In the genomic region with DNA sequence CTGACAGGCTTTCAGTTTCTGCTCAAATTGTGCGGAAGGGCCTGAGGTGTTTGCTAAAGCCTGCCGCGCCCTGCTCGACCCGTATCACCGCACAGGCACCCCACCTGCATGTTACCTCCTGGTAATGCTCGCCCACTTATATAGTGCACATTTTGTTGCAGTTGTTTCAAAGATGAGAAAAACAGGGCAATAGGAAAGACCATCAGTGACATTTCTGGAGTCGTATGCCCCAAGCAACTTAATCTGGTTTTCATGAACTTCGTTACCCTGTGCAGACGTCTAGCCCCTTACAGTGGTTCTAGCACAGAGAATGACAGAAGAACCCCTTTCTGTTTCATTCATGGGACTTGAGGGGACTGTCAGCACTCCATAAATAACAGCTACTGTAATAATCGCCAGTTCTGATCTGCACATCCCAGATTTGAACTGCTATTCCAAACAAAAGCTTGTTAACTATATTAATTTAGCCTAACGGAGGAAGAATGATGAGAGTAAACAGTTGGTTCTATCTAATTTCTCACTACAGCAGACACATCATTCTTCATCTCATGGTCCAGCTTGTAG, we compare ENCODE assay signal across 8 cellular contexts. TPM values are rescaled to one million over a fixed set of nuclear protein-coding genes. Genes with fewer than 3 reads are reported as not detected.
DNase-seq lines count a peak whose midpoint lies in the region; ATAC-seq, FAIRE-seq and TF ChIP-seq lines count a peak whose summit lies in the region.

No MANE protein-coding gene starts in this region.

- intact Hi-C loops in A673 (cut with micrococcal nuclease; ENCODE audit: unreplicated experiment), result no loop called here
- intact Hi-C loops in HepG2 (cut with micrococcal nuclease; ENCODE audit: unreplicated experiment), result no loop called here

- no peak overlapping the region for H2AFZ ChIP-seq in HepG2 (ENCODE audit: low read length)

- H3K9me3 Mint-ChIP-seq in activated naive CD8-positive, alpha-beta T cell treated with anti-CD3 and anti-CD28 coated beads, Interleukin-2, amount 50 U/mL, for 24 hours, result no peaks in the 10 kb centered on the region

- H3K36me3 ChIP-seq in A673 (ENCODE audit: insufficient read depth, low read length, poor library complexity, severe bottlenecking) (no peaks in the 10 kb centered on the region), HepG2 (replicated peaks in 1 of 2; ENCODE audit: control insufficient read depth in 1 of 2, insufficient read depth in 2 of 2, low read length in 2 of 2) (peaks cover 4 to 17% of the 10 kb centered on the region in 2 experiments), upper lobe of left lung (peaks cover 0 to 24% (median 10%) of the 10 kb centered on the region in 4 donors)

- no peak for TF ChIP-seq RAD21 in HepG2 (CRISPR knock-in tag; IDR thresholded peaks at IDR 0.05)

- TF ChIP-seq POLR2A in HepG2 (IDR thresholded peaks at IDR 0.05; ENCODE audit: insufficient read depth in 1 of 2, low read depth in 2 of 2, low read length in 2 of 2), result no peak
- TF ChIP-seq POLR2A in upper lobe of left lung (IDR thresholded peaks at IDR 0.05), result no peak

- BruUV-seq in A673 (replicated peaks; lab: Mats Ljungman, UMichigan), result no TSS peak
- no TSS peak for BruUV-seq in HepG2 (replicated peaks; lab: Mats Ljungman, UMichigan)

- no peak for FAIRE-seq in HepG2 (lab: Jason Lieb, UNC)

- H3K4me3 ChIP-seq in A673 (ENCODE audit: low read depth, low read length, poor library complexity, severe bottlenecking) (peak overlapping the region; percentile 69), HepG2 (replicated peaks in 1 of 3; ENCODE audit: insufficient read depth in 1 of 3, low read depth in 2 of 3, low read length in 3 of 3) (peak overlapping the region; percentile 76 to 87 (median 77)), upper lobe of left lung (peak overlapping the region; percentile 46 to 91 (median 82))

- CTCF ChIA-PET in A673 (lab: Charles Lee) (interaction anchor here (0.6 to 1.0 kb wide), 3 partner anchors 18 to 469 kb away, joined by 3 to 11 read pairs (median 3); no protein-coding TSS in a partner anchor), HepG2 (lab: Yijun Ruan, JAX; ENCODE audit: low intra/inter-chr PET ratio, low total read pairs) (no interaction called here)

- peak; percentile 8 for ATAC-seq in GM19025 (IDR thresholded peaks at IDR 0.05; ENCODE audit: low read depth, unreplicated experiment)
- peak; percentile 17 for ATAC-seq in HG03175 (IDR thresholded peaks at IDR 0.05; ENCODE audit: unreplicated experiment)
- peak; percentile 5 for ATAC-seq in activated naive CD8-positive, alpha-beta T cell treated with anti-CD3 and anti-CD28 coated beads, Interleukin-2, amount 50 U/mL, for 24 hours
- no peak for ATAC-seq in HepG2
- ATAC-seq in upper lobe of left lung (ENCODE audit: low FRiP score in 2 of 2), result no peak

- peak overlapping the region; percentile 68 for H3K4me3 Mint-ChIP-seq in activated naive CD8-positive, alpha-beta T cell treated with anti-CD3 and anti-CD28 coated beads, Interleukin-2, amount 50 U/mL, for 24 hours

- no peaks in the 10 kb centered on the region for H3K9me3 ChIP-seq in A673 (ENCODE audit: low read depth, low read length, poor library complexity, severe bottlenecking)
- H3K9me3 ChIP-seq in HepG2 (ENCODE audit: low read length), result no peaks in the 10 kb centered on the region
- no peaks in the 10 kb centered on the region for H3K9me3 ChIP-seq in upper lobe of left lung

- peaks cover 26% of the 10 kb centered on the region for H3K36me3 Mint-ChIP-seq in activated naive CD8-positive, alpha-beta T cell treated with anti-CD3 and anti-CD28 coated beads, Interleukin-2, amount 50 U/mL, for 24 hours (ENCODE audit: low read depth)

- DNase-seq in A673 (ENCODE audit: low spot score), result no peak
- no peak for DNase-seq in activated naive CD8-positive, alpha-beta T cell treated with anti-CD3 and anti-CD28 coated beads, Interleukin-2, amount 50 U/mL, for 24 hours
- no peak for DNase-seq in HepG2 (ENCODE audit: low spot score)
- no peak for DNase-seq in upper lobe of left lung
- no peak for DNase-seq in OCI-M1 (lab: John Stamatoyannopoulos, UW)
- no peak for DNase-seq in NCI-H774 (lab: John Stamatoyannopoulos, UW)

- no peaks in the 10 kb centered on the region for H4K20me1 ChIP-seq in HepG2 (ENCODE audit: insufficient read depth, low read length)

- TF ChIP-seq CTCF in A673 (conservative IDR thresholded peaks at IDR 0.05; ENCODE audit: low read depth, low read length), result 0 out of 2 replicates have a peak, but pooled peaks have one; percentile 1
- no peak for TF ChIP-seq CTCF in HepG2 (CRISPR knock-in tag; IDR thresholded peaks at IDR 0.05)
- peak in 1 of 6 experiments; percentile 4 for TF ChIP-seq CTCF in upper lobe of left lung (IDR thresholded peaks at IDR 0.05)

- H3K27ac ChIP-seq in A673 (ENCODE audit: low read depth, low read length, poor library complexity, severe bottlenecking) (peak overlapping the region; percentile 72), HepG2 (ENCODE audit: extremely low read length, insufficient read depth, low read length) (peak overlapping the region; percentile 94), upper lobe of left lung (peak overlapping the region; percentile 94 to 98 (median 96))

- no peak for TF ChIP-seq EP300 in HepG2 (IDR thresholded peaks at IDR 0.05; ENCODE audit: low read depth in 2 of 2, low read length in 2 of 2)
- TF ChIP-seq EP300 in HepG2 (CRISPR knock-in tag; IDR thresholded peaks at IDR 0.05; ENCODE audit: borderline replicate concordance), result no peak
- no peak for TF ChIP-seq EP300 in upper lobe of left lung (IDR thresholded peaks at IDR 0.05)

- H3K4me1 Mint-ChIP-seq in activated naive CD8-positive, alpha-beta T cell treated with anti-CD3 and anti-CD28 coated beads, Interleukin-2, amount 50 U/mL, for 24 hours, result peaks cover 54% of the 10 kb centered on the region

- POLR2A ChIA-PET in A673 (lab: Charles Lee; ENCODE audit: low non-redundant PET) (no interaction called here), HepG2 (lab: Yijun Ruan, JAX) (interaction anchor here (0.7 to 1.6 kb wide), 6 partner anchors 20 to 525 kb away, joined by 3 to 24 read pairs (median 6); no protein-coding TSS in a partner anchor)

- H3K27me3 Mint-ChIP-seq in activated naive CD8-positive, alpha-beta T cell treated with anti-CD3 and anti-CD28 coated beads, Interleukin-2, amount 50 U/mL, for 24 hours, result no peaks in the 10 kb centered on the region

- peak overlapping the region; percentile 89 for H3K27ac Mint-ChIP-seq in activated naive CD8-positive, alpha-beta T cell treated with anti-CD3 and anti-CD28 coated beads, Interleukin-2, amount 50 U/mL, for 24 hours

- 7% methylated on average over 7 of the region's 12 CpGs for WGBS in HepG2 (ENCODE audit: low lambda C conversion rate)
- 15 to 23% methylated on average over 12 of the region's 12 CpGs for WGBS in upper lobe of left lung, 2 donors

- peak overlapping the region; percentile 96 for H3K4me2 ChIP-seq in HepG2 (ENCODE audit: low read depth, low read length)

- H3K9ac ChIP-seq in HepG2 (ENCODE audit: insufficient read depth, low read depth, low read length), result peak overlapping the region; percentile 98

- no peaks in the 10 kb centered on the region for H3K27me3 ChIP-seq in A673 (replicated peaks; ENCODE audit: insufficient read depth, low read depth, low read length, poor library complexity)
- no peaks in the 10 kb centered on the region for H3K27me3 ChIP-seq in HepG2 (ENCODE audit: control insufficient read depth in 1 of 2, insufficient read depth in 2 of 2, low read length in 2 of 2)
- no peaks in the 10 kb centered on the region for H3K27me3 ChIP-seq in upper lobe of left lung

- peaks cover 26% of the 10 kb centered on the region for H3K79me2 ChIP-seq in HepG2 (ENCODE audit: insufficient read depth, low read length)

- in situ Hi-C loops in HepG2 (cut with HindIII; ENCODE audit: extremely low pct_ligation_motif_present, low pct_unique_long_range_greater_than_20kb), result no loop called here

- H3K4me1 ChIP-seq in A673 (ENCODE audit: insufficient read depth, low read length, poor library complexity, severe bottlenecking), result peaks cover 5% of the 10 kb centered on the region
- peaks cover 74% of the 10 kb centered on the region for H3K4me1 ChIP-seq in HepG2 (ENCODE audit: insufficient read depth, low read length)
- peaks cover 9 to 15% (median 13%) of the 10 kb centered on the region in 4 donors for H3K4me1 ChIP-seq in upper lobe of left lung

TF ChIP-seq in HepG2, 621 proteins besides CTCF, POLR2A, EP300 and RAD21 (continues in another document):
- TF ChIP-seq TARDBP (CRISPR knock-in tag; IDR thresholded peaks at IDR 0.05) (no peak), JUN (CRISPR knock-in tag; IDR thresholded peaks at IDR 0.05) (no peak), ZNF292 (CRISPR knock-in tag; IDR thresholded peaks at IDR 0.05; ENCODE audit: borderline replicate concordance, low read depth) (peak; percentile 9; the same call in 1 of the 2 replicates), SOX5 (CRISPR knock-in tag; IDR thresholded peaks at IDR 0.05; ENCODE audit: borderline replicate concordance) (no peak), ZNF766 (CRISPR knock-in tag; IDR thresholded peaks at IDR 0.05; ENCODE audit: borderline replicate concordance) (no peak), ZNF350 (CRISPR knock-in tag; IDR thresholded peaks at IDR 0.05; ENCODE audit: borderline replicate concordance, low read depth) (peak; percentile 24)

RNA-seq across cellular contexts. Expression of gene DCTD, which starts 0.9 kb away (rescaled TPM):
- total RNA-seq in A673 (2021) (65.9 and 72.7 TPM in 2 replicates), HepG2 (2016; rRNA removed; fragmentation: Illumina TruSeq; extraction: Trizol) (67.2 and 85.1 TPM in 2 replicates), upper lobe of left lung (10 to 100 TPM; 31.2 to 96.4 (median 70.7) TPM)
- total RNA-seq in HepG2 (2016; cell fraction: cytosol; rRNA removed; fragmentation: Illumina TruSeq; extraction: Trizol; ENCODE audit: low read depth), result 93.2 and 97.9 TPM in 2 replicates
- 65.6 and 88.0 TPM in 2 replicates for total RNA-seq in HepG2 (2016; cell fraction: insoluble cytoplasmic fraction; rRNA removed; fragmentation: Illumina TruSeq; extraction: Trizol)
- 145 and 146 TPM in 2 replicates for total RNA-seq in HepG2 (2016; cell fraction: membrane; rRNA removed; fragmentation: Illumina TruSeq; extraction: Trizol)
- 60.7 and 77.4 TPM in 2 replicates for total RNA-seq in HepG2 (2016; cell fraction: nucleus; rRNA removed; fragmentation: Illumina TruSeq; extraction: Trizol)
- polyA plus RNA-seq in HepG2 (2011; rRNA removed), result 94.2 and 95.3 TPM in 2 replicates
- 90.5 and 102 TPM in 2 replicates for polyA plus RNA-seq in HepG2 (2011; cell fraction: cytosol; rRNA removed)
- 153 and 172 TPM in 2 replicates for polyA plus RNA-seq in HepG2 (2011; cell fraction: nucleus; rRNA removed)
- 117 and 124 TPM in 2 replicates for polyA plus RNA-seq in HepG2 (2012)
- polyA plus RNA-seq in HepG2 (2016; cell fraction: cytosol; fragmentation: Illumina TruSeq; extraction: Trizol; ENCODE audit: low read depth), result 108 and 123 TPM in 2 replicates
- 93.0 and 99.9 TPM in 2 replicates for polyA plus RNA-seq in HepG2 (2016; cell fraction: insoluble cytoplasmic fraction; fragmentation: Illumina TruSeq; extraction: Trizol; ENCODE audit: low read depth)
- polyA plus RNA-seq in HepG2 (2016; cell fraction: membrane; fragmentation: Illumina TruSeq; extraction: Trizol; ENCODE audit: low read depth), result 161 and 166 TPM in 2 replicates
- 128 and 143 TPM in 2 replicates for polyA plus RNA-seq in HepG2 (2016; cell fraction: nucleus; fragmentation: Illumina TruSeq; extraction: Trizol; ENCODE audit: insufficient read depth, low read depth)
- 48.3 and 75.7 TPM in 2 replicates for polyA minus RNA-seq in HepG2 (2011; rRNA and poly(A)+ RNA removed; ENCODE audit: low replicate concordance)
- 40.4 and 40.8 TPM in 2 replicates for polyA minus RNA-seq in HepG2 (2011; cell fraction: cytosol; rRNA and poly(A)+ RNA removed)
- 85.5 and 94.6 TPM in 2 replicates for polyA minus RNA-seq in HepG2 (2011; cell fraction: nucleus; rRNA and poly(A)+ RNA removed)

Comparison
In these comparisons a context has a peak if more than half of its experiments do, and no peak if none do; other contexts are left out.
1. ATAC-seq: peak in GM19025 (single experiment), HG03175 (single experiment) and activated naive CD8-positive, alpha-beta T cell treated with anti-CD3 and anti-CD28 coated beads, Interleukin-2, amount 50 U/mL, for 24 hours (single experiment); none in HepG2 (single experiment) and upper lobe of left lung (0 of 2).
2. Peak in every context shown above with its lines, with median percentiles within 50 percentile points of each other: H3K27ac ChIP-seq and H3K4me3 ChIP-seq.